13 cellular contexts compared by ENCODE assay signal in genomic region chr2:18413794-18414396, GRCh38.
A peak's percentile ranks its signal among the peaks of the same experiment; 100 is the strongest.
DNase-seq lines count a peak whose midpoint lies in the region; ATAC-seq, FAIRE-seq and TF ChIP-seq lines count a peak whose summit lies in the region.
"Had no signal": no experiment of that assay in that cellular context is flagged by ENCODE, and none has a peak within 500 bp of the region (broad histone marks: within the 10 kb centered on the region; RNA-seq: fewer than 3 reads in every experiment).

No MANE protein-coding gene starts in this region.

- WGBS in right lobe of liver (ENCODE audit: insufficient coverage, low coverage, low lambda C conversion rate, missing lambda C conversion rate), result 36% methylated on average over 1 of the region's 1 CpG
- 0% methylated on average over 1 of the region's 1 CpG for WGBS in HepG2 (ENCODE audit: low lambda C conversion rate)

- H3K36me3 ChIP-seq in right lobe of liver, result no peaks in the 10 kb centered on the region
- H3K36me3 ChIP-seq in HepG2 (replicated peaks in 1 of 2; ENCODE audit: control insufficient read depth in 1 of 2, insufficient read depth in 2 of 2, low read length in 2 of 2), result no peaks in the 10 kb centered on the region
- no peaks in the 10 kb centered on the region for H3K36me3 ChIP-seq in bronchial epithelial cell (ENCODE audit: control insufficient read depth, insufficient read depth, low read length)
- H3K36me3 ChIP-seq in keratinocyte (ENCODE audit: control insufficient read depth in 2 of 2, extremely low read depth in 1 of 2, insufficient read depth in 2 of 2, low read length in 2 of 2), result no peaks in the 10 kb centered on the region

- in situ Hi-C loops in HepG2 (cut with HindIII; ENCODE audit: extremely low pct_ligation_motif_present, low pct_unique_long_range_greater_than_20kb), result no loop called here

- H3K27ac Mint-ChIP-seq in activated T-cell treated with anti-CD3 and anti-CD28 coated beads, Interleukin-2, amount 50 U/mL, for 24 hours, result no peak overlapping the region
- H3K27ac Mint-ChIP-seq: effector memory CD8-positive, alpha-beta T cell had no signal

- no peaks in the 10 kb centered on the region for H3K9me3 ChIP-seq in right lobe of liver
- no peaks in the 10 kb centered on the region for H3K9me3 ChIP-seq in HepG2 (ENCODE audit: low read length)
- no peaks in the 10 kb centered on the region for H3K9me3 ChIP-seq in keratinocyte (ENCODE audit: control insufficient read depth, low read depth, low read length)

- no peak overlapping the region for H3K4me2 ChIP-seq in HepG2 (ENCODE audit: low read depth, low read length)
- peak overlapping the region; percentile 45 for H3K4me2 ChIP-seq in keratinocyte (ENCODE audit: control insufficient read depth, extremely low read depth, insufficient read depth, low read depth, low read length)

- POLR2A ChIA-PET in HepG2 (lab: Yijun Ruan, JAX), result no interaction called here

- TF ChIP-seq CTCF in right lobe of liver (IDR thresholded peaks at IDR 0.05) (no peak), HepG2 (CRISPR knock-in tag; IDR thresholded peaks at IDR 0.05) (no peak), bronchial epithelial cell (IDR thresholded peaks at IDR 0.05; ENCODE audit: insufficient read depth, low read length, severe bottlenecking) (no peak), keratinocyte (optimal IDR thresholded peaks at IDR 0.05 in 1 of 3, IDR thresholded peaks at IDR 0.05 in 1 of 3, conservative IDR thresholded peaks at IDR 0.05 in 1 of 3; ENCODE audit: extremely low read depth in 1 of 3, insufficient read depth in 2 of 3, low read length in 3 of 3) (no peak)

- intact Hi-C loops in right lobe of liver (cut with DNase I) (no loop called here), HepG2 (cut with micrococcal nuclease; ENCODE audit: unreplicated experiment) (no loop called here)

- H3K36me3 Mint-ChIP-seq in activated T-cell treated with anti-CD3 and anti-CD28 coated beads, Interleukin-2, amount 50 U/mL, for 24 hours (ENCODE audit: low read depth), result no peaks in the 10 kb centered on the region

- no peaks in the 10 kb centered on the region for H3K4me1 Mint-ChIP-seq in activated T-cell treated with anti-CD3 and anti-CD28 coated beads, Interleukin-2, amount 50 U/mL, for 24 hours (ENCODE audit: low read depth)

- H3K27me3 Mint-ChIP-seq in activated T-cell treated with anti-CD3 and anti-CD28 coated beads, Interleukin-2, amount 50 U/mL, for 24 hours, result peaks cover 20% of the 10 kb centered on the region

- no peaks in the 10 kb centered on the region for H3K9me3 Mint-ChIP-seq in activated T-cell treated with anti-CD3 and anti-CD28 coated beads, Interleukin-2, amount 50 U/mL, for 24 hours
- H3K9me3 Mint-ChIP-seq: effector memory CD8-positive, alpha-beta T cell had no signal

- CTCF ChIA-PET in HepG2 (lab: Yijun Ruan, JAX; ENCODE audit: low intra/inter-chr PET ratio, low total read pairs), result no interaction called here

- H4K20me1 ChIP-seq in HepG2 (ENCODE audit: insufficient read depth, low read length), result no peaks in the 10 kb centered on the region
- H4K20me1 ChIP-seq in keratinocyte (ENCODE audit: control insufficient read depth, extremely low read depth, insufficient read depth, low read length), result no peaks in the 10 kb centered on the region

- FAIRE-seq in HepG2 (lab: Jason Lieb, UNC) (no peak), bronchial epithelial cell (lab: Jason Lieb, UNC) (no peak), keratinocyte (lab: Jason Lieb, UNC) (peak; percentile 94), frontal cortex (lab: Jason Lieb, UNC) (no peak)

- DNase-seq in right lobe of liver (no peak), HepG2 (ENCODE audit: low spot score) (no peak), bronchial epithelial cell (ENCODE audit: low read depth) (peak; percentile 88), keratinocyte (ENCODE audit: low read depth, low spot score) (no peak), frontal cortex (ENCODE audit: low spot score in 2 of 2) (no peak)
- DNase-seq in activated T-cell treated with anti-CD3 and anti-CD28 coated beads, Interleukin-2, amount 50 U/mL, for 24 hours, result no peak
- DNase-seq: activated CD4-positive, alpha-beta T cell treated with anti-CD3 and anti-CD28 coated beads for 4 hours; effector memory CD8-positive, alpha-beta T cell; NCI-H524 treated with DMSO at 0.1 percent for 48 hours; occipital lobe had no signal

- H2AFZ ChIP-seq in HepG2 (ENCODE audit: low read length), result no peak overlapping the region
- no peak overlapping the region for H2AFZ ChIP-seq in keratinocyte (ENCODE audit: control insufficient read depth, low read length)

- no peak for TF ChIP-seq RAD21 in HepG2 (CRISPR knock-in tag; IDR thresholded peaks at IDR 0.05)

- TF ChIP-seq POLR2A in right lobe of liver (IDR thresholded peaks at IDR 0.05), result no peak
- no peak for TF ChIP-seq POLR2A in HepG2 (IDR thresholded peaks at IDR 0.05; ENCODE audit: insufficient read depth in 1 of 2, low read depth in 2 of 2, low read length in 2 of 2)

- H3K9ac ChIP-seq in HepG2 (ENCODE audit: insufficient read depth, low read depth, low read length) (no peak overlapping the region), keratinocyte (ENCODE audit: control insufficient read depth, extremely low read depth, insufficient read depth, low read length) (no peak overlapping the region)

- dilution Hi-C loops in keratinocyte (cut with MboI; ENCODE audit: extremely low pct_ligation_motif_present, low sequenced_read_pairs), result no loop called here

- H3K9me1 ChIP-seq in keratinocyte (ENCODE audit: control insufficient read depth, extremely low read depth, insufficient read depth, low read length), result no peaks in the 10 kb centered on the region

- no TSS peak for BruUV-seq in HepG2 (replicated peaks; lab: Mats Ljungman, UMichigan)

- ATAC-seq in right lobe of liver (peak in 3 of 4 donors; percentile 22 to 83 (median 63)), HepG2 (no peak), HG03460 (IDR thresholded peaks at IDR 0.05; ENCODE audit: unreplicated experiment) (no peak), GM21576 (IDR thresholded peaks at IDR 0.05; ENCODE audit: unreplicated experiment) (no peak)
- ATAC-seq: effector memory CD8-positive, alpha-beta T cell had no signal

- H3K27ac ChIP-seq in right lobe of liver (no peak overlapping the region), HepG2 (ENCODE audit: extremely low read length, insufficient read depth, low read length) (no peak overlapping the region), keratinocyte (ENCODE audit: control insufficient read depth, insufficient read depth, low read length) (peak overlapping the region; percentile 10)
- H3K27ac ChIP-seq: C4-2B had no signal

- TF ChIP-seq EP300 in HepG2 (IDR thresholded peaks at IDR 0.05; ENCODE audit: low read depth in 2 of 2, low read length in 2 of 2) (no peak), HepG2 (CRISPR knock-in tag; IDR thresholded peaks at IDR 0.05; ENCODE audit: borderline replicate concordance) (no peak)

- H3K4me1 ChIP-seq in right lobe of liver, result no peaks in the 10 kb centered on the region
- no peaks in the 10 kb centered on the region for H3K4me1 ChIP-seq in HepG2 (ENCODE audit: insufficient read depth, low read length)
- H3K4me1 ChIP-seq in keratinocyte (ENCODE audit: control insufficient read depth, extremely low read depth, insufficient read depth, low read length), result peaks cover 13% of the 10 kb centered on the region

- no peak overlapping the region for H3K4me3 Mint-ChIP-seq in activated T-cell treated with anti-CD3 and anti-CD28 coated beads, Interleukin-2, amount 50 U/mL, for 24 hours
- H3K4me3 Mint-ChIP-seq: effector memory CD8-positive, alpha-beta T cell had no signal

- no peak overlapping the region for H3K4me3 ChIP-seq in right lobe of liver
- no peak overlapping the region for H3K4me3 ChIP-seq in HepG2 (replicated peaks in 1 of 3; ENCODE audit: insufficient read depth in 1 of 3, low read depth in 2 of 3, low read length in 3 of 3)
- no peak overlapping the region for H3K4me3 ChIP-seq in bronchial epithelial cell (ENCODE audit: low read depth, low read length)
- H3K4me3 ChIP-seq in keratinocyte (ENCODE audit: control insufficient read depth in 2 of 3, extremely low read depth in 1 of 3, insufficient read depth in 2 of 3, low read depth in 1 of 3, low read length in 3 of 3), result no peak overlapping the region

- H3K27me3 ChIP-seq in right lobe of liver, result no peaks in the 10 kb centered on the region
- no peaks in the 10 kb centered on the region for H3K27me3 ChIP-seq in HepG2 (ENCODE audit: control insufficient read depth in 1 of 2, insufficient read depth in 2 of 2, low read length in 2 of 2)
- H3K27me3 ChIP-seq in bronchial epithelial cell (ENCODE audit: control insufficient read depth, insufficient read depth, low read length), result no peaks in the 10 kb centered on the region
- H3K27me3 ChIP-seq in keratinocyte (ENCODE audit: control insufficient read depth, extremely low read depth, insufficient read depth, low read length), result no peaks in the 10 kb centered on the region

- H3K79me2 ChIP-seq in HepG2 (ENCODE audit: insufficient read depth, low read length) (no peaks in the 10 kb centered on the region), keratinocyte (ENCODE audit: control insufficient read depth, insufficient read depth, low read length) (no peaks in the 10 kb centered on the region)

TF ChIP-seq in HepG2, 621 proteins besides CTCF, POLR2A, EP300 and RAD21:
- TF ChIP-seq ZNF260 (CRISPR knock-in tag; IDR thresholded peaks at IDR 0.05; ENCODE audit: borderline replicate concordance, low read depth) (no peak), ZBTB7A (CRISPR knock-in tag; IDR thresholded peaks at IDR 0.05) (no peak), ZFP82 (CRISPR knock-in tag; IDR thresholded peaks at IDR 0.05; ENCODE audit: borderline replicate concordance) (no peak), CCDC6 (CRISPR knock-in tag; IDR thresholded peaks at IDR 0.05) (no peak), SNAPC5 (CRISPR knock-in tag; IDR thresholded peaks at IDR 0.05; ENCODE audit: borderline replicate concordance) (no peak), TP53 (CRISPR knock-in tag; conservative IDR thresholded peaks at IDR 0.05) (no peak), PCBP2 (optimal IDR thresholded peaks at IDR 0.05; ENCODE audit: low read depth, low read length, poor library complexity, severe bottlenecking) (no peak), ZC3H4 (CRISPR knock-in tag; IDR thresholded peaks at IDR 0.05; ENCODE audit: borderline replicate concordance) (no peak), HNRNPUL1 (IDR thresholded peaks at IDR 0.05; ENCODE audit: low read depth, low read length) (no peak)

Comparison
In these comparisons a context has a peak if more than half of its experiments do, and no peak if none do; other contexts are left out.
1. ATAC-seq: peak in right lobe of liver (3 of 4); none in HepG2 (single experiment), HG03460 (single experiment) and GM21576 (single experiment).